Comparison of ENCODE assay signal across 1 cellular context in the genomic region with DNA sequence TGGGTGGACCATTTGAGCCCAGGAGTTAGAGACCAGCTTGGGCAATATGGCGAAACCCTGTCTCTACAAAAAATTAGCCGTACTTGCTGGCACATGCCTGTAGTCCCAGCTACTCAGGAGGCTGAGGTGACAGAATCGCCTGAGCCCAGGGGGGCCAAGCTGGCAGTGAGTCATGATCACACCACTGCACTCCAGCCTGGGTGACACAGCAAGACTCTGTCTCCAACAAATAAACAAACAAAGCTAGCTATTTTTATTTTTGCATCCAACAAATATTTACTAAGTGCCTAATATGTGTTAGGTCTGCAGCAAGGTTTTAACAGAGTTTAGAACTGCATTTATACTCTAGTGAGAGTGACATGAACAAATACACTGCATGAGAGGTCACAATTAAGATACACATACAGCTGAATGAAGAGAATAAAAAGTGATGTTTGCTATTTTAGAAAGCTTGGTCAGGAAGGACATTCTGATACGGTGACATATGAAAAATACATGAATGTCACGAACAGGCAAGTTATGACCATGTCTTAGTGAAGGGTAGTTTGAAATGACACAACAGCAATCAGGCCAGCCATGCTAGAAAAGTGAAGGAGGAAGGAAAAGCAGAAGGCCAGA.
A peak's percentile ranks its signal among the peaks of the same experiment; 100 is the strongest.
TF ChIP-seq lines count a peak whose summit lies in the region.

No MANE protein-coding gene starts in this region.

TF ChIP-seq in HEK293, 187 proteins besides CTCF, POLR2A, EP300 and RAD21 (continued from another document and continues in another):
- TF ChIP-seq, protein P1, sequence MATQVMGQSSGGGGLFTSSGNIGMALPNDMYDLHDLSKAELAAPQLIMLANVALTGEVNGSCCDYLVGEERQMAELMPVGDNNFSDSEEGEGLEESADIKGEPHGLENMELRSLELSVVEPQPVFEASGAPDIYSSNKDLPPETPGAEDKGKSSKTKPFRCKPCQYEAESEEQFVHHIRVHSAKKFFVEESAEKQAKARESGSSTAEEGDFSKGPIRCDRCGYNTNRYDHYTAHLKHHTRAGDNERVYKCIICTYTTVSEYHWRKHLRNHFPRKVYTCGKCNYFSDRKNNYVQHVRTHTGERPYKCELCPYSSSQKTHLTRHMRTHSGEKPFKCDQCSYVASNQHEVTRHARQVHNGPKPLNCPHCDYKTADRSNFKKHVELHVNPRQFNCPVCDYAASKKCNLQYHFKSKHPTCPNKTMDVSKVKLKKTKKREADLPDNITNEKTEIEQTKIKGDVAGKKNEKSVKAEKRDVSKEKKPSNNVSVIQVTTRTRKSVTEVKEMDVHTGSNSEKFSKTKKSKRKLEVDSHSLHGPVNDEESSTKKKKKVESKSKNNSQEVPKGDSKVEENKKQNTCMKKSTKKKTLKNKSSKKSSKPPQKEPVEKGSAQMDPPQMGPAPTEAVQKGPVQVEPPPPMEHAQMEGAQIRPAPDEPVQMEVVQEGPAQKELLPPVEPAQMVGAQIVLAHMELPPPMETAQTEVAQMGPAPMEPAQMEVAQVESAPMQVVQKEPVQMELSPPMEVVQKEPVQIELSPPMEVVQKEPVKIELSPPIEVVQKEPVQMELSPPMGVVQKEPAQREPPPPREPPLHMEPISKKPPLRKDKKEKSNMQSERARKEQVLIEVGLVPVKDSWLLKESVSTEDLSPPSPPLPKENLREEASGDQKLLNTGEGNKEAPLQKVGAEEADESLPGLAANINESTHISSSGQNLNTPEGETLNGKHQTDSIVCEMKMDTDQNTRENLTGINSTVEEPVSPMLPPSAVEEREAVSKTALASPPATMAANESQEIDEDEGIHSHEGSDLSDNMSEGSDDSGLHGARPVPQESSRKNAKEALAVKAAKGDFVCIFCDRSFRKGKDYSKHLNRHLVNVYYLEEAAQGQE (tag by site-specific recombination; IDR thresholded peaks at IDR 0.05), result no peak
- TF ChIP-seq ZNF571 (tag by site-specific recombination; IDR thresholded peaks at IDR 0.05), result no peak
- no peak for TF ChIP-seq ZNF677 (tag by site-specific recombination; IDR thresholded peaks at IDR 0.05)
- no peak for TF ChIP-seq ZNF146 (tag by site-specific recombination; IDR thresholded peaks at IDR 0.05)
- peak; percentile 81 for TF ChIP-seq ZNF629 (tag by site-specific recombination; IDR thresholded peaks at IDR 0.05)
- no peak for TF ChIP-seq ZFP3 (tag by site-specific recombination; IDR thresholded peaks at IDR 0.05; ENCODE audit: low read depth)
- no peak for TF ChIP-seq ZNF404 (tag by site-specific recombination; IDR thresholded peaks at IDR 0.05)
- no peak for TF ChIP-seq ZNF549 (tag by site-specific recombination; IDR thresholded peaks at IDR 0.05)
- TF ChIP-seq SALL2 (tag by site-specific recombination; IDR thresholded peaks at IDR 0.05; ENCODE audit: borderline replicate concordance), result no peak
- TF ChIP-seq, protein P2, sequence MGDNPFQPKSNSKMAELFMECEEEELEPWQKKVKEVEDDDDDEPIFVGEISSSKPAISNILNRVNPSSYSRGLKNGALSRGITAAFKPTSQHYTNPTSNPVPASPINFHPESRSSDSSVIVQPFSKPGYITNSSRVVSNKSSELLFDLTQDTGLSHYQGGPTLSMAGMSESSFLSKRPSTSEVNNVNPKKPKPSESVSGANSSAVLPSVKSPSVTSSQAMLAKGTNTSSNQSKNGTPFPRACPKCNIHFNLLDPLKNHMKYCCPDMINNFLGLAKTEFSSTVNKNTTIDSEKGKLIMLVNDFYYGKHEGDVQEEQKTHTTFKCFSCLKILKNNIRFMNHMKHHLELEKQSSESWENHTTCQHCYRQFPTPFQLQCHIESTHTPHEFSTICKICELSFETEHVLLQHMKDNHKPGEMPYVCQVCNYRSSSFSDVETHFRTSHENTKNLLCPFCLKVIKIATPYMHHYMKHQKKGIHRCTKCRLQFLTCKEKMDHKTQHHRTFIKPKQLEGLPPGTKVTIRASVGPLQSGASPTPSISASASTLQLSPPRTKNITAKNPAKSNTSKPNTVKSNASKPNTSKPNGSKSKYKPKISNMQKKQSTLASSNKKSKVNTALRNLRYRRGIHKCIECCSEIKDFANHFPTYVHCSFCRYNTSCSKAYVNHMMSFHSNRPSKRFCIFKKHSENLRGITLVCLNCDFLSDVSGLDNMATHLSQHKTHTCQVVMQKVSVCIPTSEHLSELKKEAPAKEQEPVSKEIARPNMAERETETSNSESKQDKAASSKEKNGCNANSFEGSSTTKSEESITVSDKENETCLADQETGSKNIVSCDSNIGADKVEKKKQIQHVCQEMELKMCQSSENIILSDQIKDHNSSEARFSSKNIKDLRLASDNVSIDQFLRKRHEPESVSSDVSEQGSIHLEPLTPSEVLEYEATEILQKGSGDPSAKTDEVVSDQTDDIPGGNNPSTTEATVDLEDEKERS (tag by site-specific recombination; IDR thresholded peaks at IDR 0.05), result no peak
- TF ChIP-seq ZFP37 (tag by site-specific recombination; IDR thresholded peaks at IDR 0.05), result peak; percentile 40; the same call in 1 of the 2 replicates
- no peak for TF ChIP-seq ZNF350 (tag by site-specific recombination; IDR thresholded peaks at IDR 0.05)
- TF ChIP-seq, protein P3, sequence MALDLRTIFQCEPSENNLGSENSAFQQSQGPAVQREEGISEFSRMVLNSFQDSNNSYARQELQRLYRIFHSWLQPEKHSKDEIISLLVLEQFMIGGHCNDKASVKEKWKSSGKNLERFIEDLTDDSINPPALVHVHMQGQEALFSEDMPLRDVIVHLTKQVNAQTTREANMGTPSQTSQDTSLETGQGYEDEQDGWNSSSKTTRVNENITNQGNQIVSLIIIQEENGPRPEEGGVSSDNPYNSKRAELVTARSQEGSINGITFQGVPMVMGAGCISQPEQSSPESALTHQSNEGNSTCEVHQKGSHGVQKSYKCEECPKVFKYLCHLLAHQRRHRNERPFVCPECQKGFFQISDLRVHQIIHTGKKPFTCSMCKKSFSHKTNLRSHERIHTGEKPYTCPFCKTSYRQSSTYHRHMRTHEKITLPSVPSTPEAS (tag by site-specific recombination; IDR thresholded peaks at IDR 0.05), result no peak
- TF ChIP-seq RBAK (tag by site-specific recombination; IDR thresholded peaks at IDR 0.05), result no peak
- peak; percentile 21; the same call in 1 of the 2 replicates for TF ChIP-seq ZFP69B (tag by site-specific recombination; IDR thresholded peaks at IDR 0.05)
- TF ChIP-seq ZNF621 (tag by site-specific recombination; IDR thresholded peaks at IDR 0.05), result no peak
- TF ChIP-seq, protein P4, sequence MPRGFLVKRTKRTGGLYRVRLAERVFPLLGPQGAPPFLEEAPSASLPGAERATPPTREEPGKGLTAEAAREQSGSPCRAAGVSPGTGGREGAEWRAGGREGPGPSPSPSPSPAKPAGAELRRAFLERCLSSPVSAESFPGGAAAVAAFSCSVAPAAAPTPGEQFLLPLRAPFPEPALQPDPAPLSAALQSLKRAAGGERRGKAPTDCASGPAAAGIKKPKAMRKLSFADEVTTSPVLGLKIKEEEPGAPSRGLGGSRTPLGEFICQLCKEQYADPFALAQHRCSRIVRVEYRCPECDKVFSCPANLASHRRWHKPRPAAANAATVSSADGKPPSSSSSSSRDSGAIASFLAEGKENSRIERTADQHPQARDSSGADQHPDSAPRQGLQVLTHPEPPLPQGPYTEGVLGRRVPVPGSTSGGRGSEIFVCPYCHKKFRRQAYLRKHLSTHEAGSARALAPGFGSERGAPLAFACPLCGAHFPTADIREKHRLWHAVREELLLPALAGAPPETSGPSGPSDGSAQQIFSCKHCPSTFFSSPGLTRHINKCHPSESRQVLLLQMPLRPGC (tag by site-specific recombination; IDR thresholded peaks at IDR 0.05), result peak; percentile 65
- no peak for TF ChIP-seq ZNF521 (tag by site-specific recombination; IDR thresholded peaks at IDR 0.05)
- TF ChIP-seq YY2 (tag by site-specific recombination; IDR thresholded peaks at IDR 0.05), result no peak
- TF ChIP-seq ZNF768 (tag by site-specific recombination; IDR thresholded peaks at IDR 0.05), result no peak
- TF ChIP-seq ZNF623 (tag by site-specific recombination; IDR thresholded peaks at IDR 0.05), result no peak
- no peak for TF ChIP-seq ZNF654 (tag by site-specific recombination; IDR thresholded peaks at IDR 0.05; ENCODE audit: low read depth)
- TF ChIP-seq OSR2 (tag by site-specific recombination; IDR thresholded peaks at IDR 0.05), result peak; percentile 60
- no peak for TF ChIP-seq ZNF416 (tag by site-specific recombination; IDR thresholded peaks at IDR 0.05)
- no peak for TF ChIP-seq ZNF302 (tag by site-specific recombination; IDR thresholded peaks at IDR 0.05; ENCODE audit: low read depth)
- TF ChIP-seq, protein P5, sequence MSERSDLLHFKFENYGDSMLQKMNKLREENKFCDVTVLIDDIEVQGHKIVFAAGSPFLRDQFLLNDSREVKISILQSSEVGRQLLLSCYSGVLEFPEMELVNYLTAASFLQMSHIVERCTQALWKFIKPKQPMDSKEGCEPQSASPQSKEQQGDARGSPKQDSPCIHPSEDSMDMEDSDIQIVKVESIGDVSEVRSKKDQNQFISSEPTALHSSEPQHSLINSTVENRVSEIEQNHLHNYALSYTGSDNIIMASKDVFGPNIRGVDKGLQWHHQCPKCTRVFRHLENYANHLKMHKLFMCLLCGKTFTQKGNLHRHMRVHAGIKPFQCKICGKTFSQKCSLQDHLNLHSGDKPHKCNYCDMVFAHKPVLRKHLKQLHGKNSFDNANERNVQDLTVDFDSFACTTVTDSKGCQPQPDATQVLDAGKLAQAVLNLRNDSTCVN (tag by site-specific recombination; optimal IDR thresholded peaks at IDR 0.05), result no peak
- TF ChIP-seq MZF1 (tag by site-specific recombination; IDR thresholded peaks at IDR 0.05; ENCODE audit: borderline replicate concordance), result no peak
- no peak for TF ChIP-seq ZNF391 (tag by site-specific recombination; IDR thresholded peaks at IDR 0.05; ENCODE audit: borderline replicate concordance, low read depth)
- TF ChIP-seq, protein P6, sequence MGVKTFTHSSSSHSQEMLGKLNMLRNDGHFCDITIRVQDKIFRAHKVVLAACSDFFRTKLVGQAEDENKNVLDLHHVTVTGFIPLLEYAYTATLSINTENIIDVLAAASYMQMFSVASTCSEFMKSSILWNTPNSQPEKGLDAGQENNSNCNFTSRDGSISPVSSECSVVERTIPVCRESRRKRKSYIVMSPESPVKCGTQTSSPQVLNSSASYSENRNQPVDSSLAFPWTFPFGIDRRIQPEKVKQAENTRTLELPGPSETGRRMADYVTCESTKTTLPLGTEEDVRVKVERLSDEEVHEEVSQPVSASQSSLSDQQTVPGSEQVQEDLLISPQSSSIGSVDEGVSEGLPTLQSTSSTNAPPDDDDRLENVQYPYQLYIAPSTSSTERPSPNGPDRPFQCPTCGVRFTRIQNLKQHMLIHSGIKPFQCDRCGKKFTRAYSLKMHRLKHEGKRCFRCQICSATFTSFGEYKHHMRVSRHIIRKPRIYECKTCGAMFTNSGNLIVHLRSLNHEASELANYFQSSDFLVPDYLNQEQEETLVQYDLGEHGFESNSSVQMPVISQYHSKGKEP (tag by site-specific recombination; IDR thresholded peaks at IDR 0.05), result 0 out of 2 replicates have a peak, but pooled peaks have one; percentile 29
- TF ChIP-seq, protein P7, sequence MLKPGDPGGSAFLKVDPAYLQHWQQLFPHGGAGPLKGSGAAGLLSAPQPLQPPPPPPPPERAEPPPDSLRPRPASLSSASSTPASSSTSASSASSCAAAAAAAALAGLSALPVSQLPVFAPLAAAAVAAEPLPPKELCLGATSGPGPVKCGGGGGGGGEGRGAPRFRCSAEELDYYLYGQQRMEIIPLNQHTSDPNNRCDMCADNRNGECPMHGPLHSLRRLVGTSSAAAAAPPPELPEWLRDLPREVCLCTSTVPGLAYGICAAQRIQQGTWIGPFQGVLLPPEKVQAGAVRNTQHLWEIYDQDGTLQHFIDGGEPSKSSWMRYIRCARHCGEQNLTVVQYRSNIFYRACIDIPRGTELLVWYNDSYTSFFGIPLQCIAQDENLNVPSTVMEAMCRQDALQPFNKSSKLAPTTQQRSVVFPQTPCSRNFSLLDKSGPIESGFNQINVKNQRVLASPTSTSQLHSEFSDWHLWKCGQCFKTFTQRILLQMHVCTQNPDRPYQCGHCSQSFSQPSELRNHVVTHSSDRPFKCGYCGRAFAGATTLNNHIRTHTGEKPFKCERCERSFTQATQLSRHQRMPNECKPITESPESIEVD (tag by site-specific recombination; IDR thresholded peaks at IDR 0.05), result no peak
- TF ChIP-seq SP7 (tag by site-specific recombination; IDR thresholded peaks at IDR 0.05), result peak; percentile 66
- peak; percentile 52 for TF ChIP-seq GLIS2 (tag by site-specific recombination; IDR thresholded peaks at IDR 0.05)
- TF ChIP-seq, protein P8, sequence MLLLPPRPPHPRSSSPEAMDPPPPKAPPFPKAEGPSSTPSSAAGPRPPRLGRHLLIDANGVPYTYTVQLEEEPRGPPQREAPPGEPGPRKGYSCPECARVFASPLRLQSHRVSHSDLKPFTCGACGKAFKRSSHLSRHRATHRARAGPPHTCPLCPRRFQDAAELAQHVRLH (tag by site-specific recombination; IDR thresholded peaks at IDR 0.05), result no peak
- peak; percentile 96 for TF ChIP-seq GLIS1 (tag by site-specific recombination; IDR thresholded peaks at IDR 0.05)
- no peak for TF ChIP-seq ZNF214 (tag by site-specific recombination; IDR thresholded peaks at IDR 0.05; ENCODE audit: borderline replicate concordance)
- TF ChIP-seq, protein P9, sequence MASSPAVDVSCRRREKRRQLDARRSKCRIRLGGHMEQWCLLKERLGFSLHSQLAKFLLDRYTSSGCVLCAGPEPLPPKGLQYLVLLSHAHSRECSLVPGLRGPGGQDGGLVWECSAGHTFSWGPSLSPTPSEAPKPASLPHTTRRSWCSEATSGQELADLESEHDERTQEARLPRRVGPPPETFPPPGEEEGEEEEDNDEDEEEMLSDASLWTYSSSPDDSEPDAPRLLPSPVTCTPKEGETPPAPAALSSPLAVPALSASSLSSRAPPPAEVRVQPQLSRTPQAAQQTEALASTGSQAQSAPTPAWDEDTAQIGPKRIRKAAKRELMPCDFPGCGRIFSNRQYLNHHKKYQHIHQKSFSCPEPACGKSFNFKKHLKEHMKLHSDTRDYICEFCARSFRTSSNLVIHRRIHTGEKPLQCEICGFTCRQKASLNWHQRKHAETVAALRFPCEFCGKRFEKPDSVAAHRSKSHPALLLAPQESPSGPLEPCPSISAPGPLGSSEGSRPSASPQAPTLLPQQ (tag by site-specific recombination; IDR thresholded peaks at IDR 0.05), result 0 out of 2 replicates have a peak, but pooled peaks have one; percentile 22
- TF ChIP-seq, protein P10, sequence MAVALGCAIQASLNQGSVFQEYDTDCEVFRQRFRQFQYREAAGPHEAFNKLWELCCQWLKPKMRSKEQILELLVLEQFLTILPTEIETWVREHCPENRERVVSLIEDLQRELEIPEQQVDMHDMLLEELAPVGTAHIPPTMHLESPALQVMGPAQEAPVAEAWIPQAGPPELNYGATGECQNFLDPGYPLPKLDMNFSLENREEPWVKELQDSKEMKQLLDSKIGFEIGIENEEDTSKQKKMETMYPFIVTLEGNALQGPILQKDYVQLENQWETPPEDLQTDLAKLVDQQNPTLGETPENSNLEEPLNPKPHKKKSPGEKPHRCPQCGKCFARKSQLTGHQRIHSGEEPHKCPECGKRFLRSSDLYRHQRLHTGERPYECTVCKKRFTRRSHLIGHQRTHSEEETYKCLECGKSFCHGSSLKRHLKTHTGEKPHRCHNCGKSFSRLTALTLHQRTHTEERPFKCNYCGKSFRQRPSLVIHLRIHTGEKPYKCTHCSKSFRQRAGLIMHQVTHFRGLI (tag by site-specific recombination; IDR thresholded peaks at IDR 0.05), result no peak
- TF ChIP-seq ZBTB21 (tag by site-specific recombination; IDR thresholded peaks at IDR 0.05), result peak; percentile 36; the same call in 1 of the 2 replicates
- TF ChIP-seq ZNF175 (tag by site-specific recombination; IDR thresholded peaks at IDR 0.05), result no peak
- peak; percentile 80; the same call in 1 of the 2 replicates for TF ChIP-seq ZNF24 (tag by site-specific recombination; IDR thresholded peaks at IDR 0.05)
- no peak for TF ChIP-seq WT1 (tag by site-specific recombination; IDR thresholded peaks at IDR 0.05)
- 0 out of 2 replicates have a peak, but pooled peaks have one; percentile 20 for TF ChIP-seq ZSCAN23 (tag by site-specific recombination; IDR thresholded peaks at IDR 0.05)
- TF ChIP-seq ZNF157 (tag by site-specific recombination; IDR thresholded peaks at IDR 0.05), result no peak
- TF ChIP-seq ZEB2 (tag by site-specific recombination; IDR thresholded peaks at IDR 0.05), result peak; percentile 50; the same call in 1 of the 2 replicates
